ENCODE assay signal across 8 cellular contexts in the genomic region with DNA sequence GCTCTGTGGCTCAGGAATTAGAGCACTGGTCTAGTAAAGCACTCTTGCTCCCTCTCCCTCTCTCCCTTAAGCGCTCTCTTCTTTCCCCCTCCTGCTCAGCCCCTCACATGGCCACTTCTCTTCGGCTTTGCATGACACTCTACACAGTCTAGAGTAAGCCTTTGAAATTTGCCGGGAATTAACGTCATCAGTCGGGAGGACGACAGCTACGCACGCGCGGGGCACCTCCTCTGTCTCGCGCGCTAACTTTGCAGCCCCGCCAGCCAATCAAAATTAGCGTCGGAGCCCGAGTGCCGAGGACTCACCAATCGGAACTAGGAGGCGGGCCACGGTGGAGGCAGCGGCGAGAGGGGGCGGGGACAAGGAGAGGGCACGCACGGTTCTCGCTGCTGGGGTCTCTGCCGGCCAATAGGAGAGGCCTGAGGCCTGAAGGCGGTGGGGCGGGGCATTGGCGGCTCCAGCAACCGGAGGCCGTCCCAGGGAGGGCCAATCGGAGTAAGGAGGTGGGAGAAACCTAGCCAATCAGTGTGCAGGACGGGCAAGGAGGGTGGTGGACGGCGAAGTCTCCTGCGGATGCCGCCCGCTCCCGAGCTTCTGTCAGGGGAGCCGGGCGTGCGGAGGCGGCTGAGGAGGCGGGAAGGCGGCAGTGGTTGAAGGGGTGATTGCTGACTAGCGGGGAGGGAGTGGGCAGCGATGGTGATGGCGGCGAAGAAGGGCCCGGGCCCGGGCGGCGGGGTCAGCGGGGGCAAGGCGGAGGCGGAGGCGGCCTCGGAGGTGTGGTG. TPM values are rescaled to one million over a fixed set of nuclear protein-coding genes. Genes with fewer than 3 reads are reported as not detected.
DNase-seq lines count a peak whose midpoint lies in the region; ATAC-seq and TF ChIP-seq lines count a peak whose summit lies in the region.

AGFG2 (plus strand) TSS at position 550 of the 782 bp plus-strand sequence; CDS start at position 694, 144 bp downstream.

- no peaks in the 10 kb centered on the region for H3K27me3 Mint-ChIP-seq in activated T-cell treated with anti-CD3 and anti-CD28 coated beads, Interleukin-2, amount 50 U/mL, for 24 hours

- peak within 1 kb of the TSS; percentile 52 to 85 for H3K9ac ChIP-seq in mucosa of rectum (ENCODE audit: low read depth in 1 of 2, low read length in 2 of 2)

- in situ Hi-C loops in KBM-7 (cut with MboI; ENCODE audit: low pct_unique_long_range_greater_than_20kb, low sequenced_read_pairs), result no loop called here

- H3K4me1 Mint-ChIP-seq in activated T-cell treated with anti-CD3 and anti-CD28 coated beads, Interleukin-2, amount 50 U/mL, for 24 hours (ENCODE audit: low read depth), result peaks cover 47% of the 10 kb centered on the region

- H3K4me3 Mint-ChIP-seq in activated T-cell treated with anti-CD3 and anti-CD28 coated beads, Interleukin-2, amount 50 U/mL, for 24 hours, result peak within 1 kb of the TSS; percentile 95

- peak within 1 kb of the TSS; percentile 100 for H3K27ac Mint-ChIP-seq in activated T-cell treated with anti-CD3 and anti-CD28 coated beads, Interleukin-2, amount 50 U/mL, for 24 hours

- DNase-seq in DMS153 treated with DMSO at 0.1 percent for 48 hours (lab: John Stamatoyannopoulos, UW; ENCODE audit: unreplicated experiment) (peak; percentile 97), KBM-7 (peak; percentile 100), erythroblast (lab: John Stamatoyannopoulos, UW) (peak; percentile 100)
- DNase-seq in activated T-cell treated with anti-CD3 and anti-CD28 coated beads, Interleukin-2, amount 50 U/mL, for 24 hours, result peak; percentile 100
- DNase-seq in stimulated activated CD8-positive, alpha-beta memory T cell treated with anti-CD3 and anti-CD28 coated beads, Interleukin-4, amount 100 ng/mL, for 48 hours, result peak; percentile 100

- no peaks in the 10 kb centered on the region for H3K9me3 Mint-ChIP-seq in activated T-cell treated with anti-CD3 and anti-CD28 coated beads, Interleukin-2, amount 50 U/mL, for 24 hours

- H3K9me3 ChIP-seq in mucosa of rectum (ENCODE audit: control insufficient read depth in 2 of 2, low read length in 2 of 2), result no peaks in the 10 kb centered on the region

- peak within 1 kb of the TSS; percentile 85 to 87 for H3K27ac ChIP-seq in mucosa of rectum (ENCODE audit: low read depth in 2 of 2, low read length in 2 of 2)

- H3K27me3 ChIP-seq in mucosa of rectum (ENCODE audit: control insufficient read depth in 2 of 2, insufficient read depth in 2 of 2, low read length in 2 of 2), result no peaks in the 10 kb centered on the region

- peak; percentile 91 for ATAC-seq in GM21717 (IDR thresholded peaks at IDR 0.05; ENCODE audit: unreplicated experiment)

- peak; percentile 87 for TF ChIP-seq POLR2A in erythroblast (IDR thresholded peaks at IDR 0.05; ENCODE audit: low read length)

- peaks cover 38% of the 10 kb centered on the region for H3K36me3 Mint-ChIP-seq in activated T-cell treated with anti-CD3 and anti-CD28 coated beads, Interleukin-2, amount 50 U/mL, for 24 hours (ENCODE audit: low read depth)

- H3K36me3 ChIP-seq in mucosa of rectum (ENCODE audit: control insufficient read depth in 2 of 2, insufficient read depth in 2 of 2, low read length in 2 of 2), result no peaks in the 10 kb centered on the region

- peaks cover 17 to 23% of the 10 kb centered on the region in 2 donors for H3K4me1 ChIP-seq in mucosa of rectum (ENCODE audit: control insufficient read depth in 2 of 2, insufficient read depth in 2 of 2, low read length in 2 of 2)

- peak within 1 kb of the TSS; percentile 88 to 95 for H3K4me3 ChIP-seq in mucosa of rectum (ENCODE audit: low read length in 2 of 2)

TF ChIP-seq in PFSK-1, 5 proteins besides CTCF, POLR2A, EP300 and RAD21:
- peak; percentile 65 for TF ChIP-seq TAF1 (IDR thresholded peaks at IDR 0.05; ENCODE audit: borderline replicate concordance, insufficient read depth, low read length)
- peak; percentile 73 for TF ChIP-seq POLR2AphosphoS5 (IDR thresholded peaks at IDR 0.05; ENCODE audit: low read depth, low read length)
- no peak for TF ChIP-seq FOXP2 (optimal IDR thresholded peaks at IDR 0.05; ENCODE audit: borderline replicate concordance, extremely low read depth, extremely low read length, insufficient read depth)
- TF ChIP-seq REST (IDR thresholded peaks at IDR 0.05; ENCODE audit: insufficient read depth in 1 of 2, low read depth in 2 of 2, low read length in 2 of 2), result no peak
- TF ChIP-seq SIN3A (IDR thresholded peaks at IDR 0.05; ENCODE audit: borderline replicate concordance, insufficient read depth, low read length), result peak; percentile 97

RNA-seq across cellular contexts. Expression of gene AGFG2, which starts in this region (rescaled TPM):
- polyA plus RNA-seq in PFSK-1 (2012; ENCODE audit: insufficient read length, low read depth), result 29.7 TPM

Comparison
In these comparisons a context has a peak if more than half of its experiments do, and no peak if none do; other contexts are left out.
1. Peak in every context shown above with its lines: DNase-seq, ATAC-seq, H3K4me3 ChIP-seq and H3K27ac ChIP-seq.